ENCODE assay signal across 8 cellular contexts in genomic region chr18:2655153-2655953, GRCh38.
DNase-seq lines count a peak whose midpoint lies in the region; ATAC-seq and TF ChIP-seq lines count a peak whose summit lies in the region.

Gene SMCHD1 (plus strand): TSS chr18:2655726. CDS start chr18:2656076, 350 bp downstream.

- no peak for TF ChIP-seq CTCF in AG09319 (IDR thresholded peaks at IDR 0.05; ENCODE audit: low read depth, low read length)

- DNase-seq in AG09319 (ENCODE audit: extremely low read depth, low read depth) (peak; percentile 52), NCI-H345 (lab: John Stamatoyannopoulos, UW) (peak; percentile 90), islet precursor cell (peak; percentile 87)
- DNase-seq in central memory CD8-positive, alpha-beta T cell (ENCODE audit: low spot score in 2 of 2), result peak; percentile 78 to 79
- DNase-seq in stimulated activated CD4-positive, alpha-beta T cell treated with anti-CD3 and anti-CD28 coated beads, Interleukin-12 subunit alpha, Interleukin-12 subunit beta, amount 100 ng/mL, for 48 hours (ENCODE audit: low read depth in 2 of 3, low spot score in 1 of 3), result peak; percentile 83 to 92 (median 86)

- H3K27ac Mint-ChIP-seq in central memory CD8-positive, alpha-beta T cell (ENCODE audit: low read depth), result peak within 1 kb of the TSS; percentile 96

- H3K4me1 Mint-ChIP-seq in central memory CD8-positive, alpha-beta T cell, result peaks cover 33% of the 10 kb centered on the region

- peak; percentile 65 for ATAC-seq in HG03159 (IDR thresholded peaks at IDR 0.05; ENCODE audit: unreplicated experiment)
- ATAC-seq in activated CD4-positive, CD25-positive, alpha-beta regulatory T cell treated with anti-CD3 and anti-CD28 coated beads, Interleukin-2, amount 50 U/mL, for 24 hours, result peak; percentile 66 to 71
- peak; percentile 71 for ATAC-seq in central memory CD8-positive, alpha-beta T cell (replicated peaks; ENCODE audit: extremely low read depth, poor library complexity, severe bottlenecking)

- H3K9me3 Mint-ChIP-seq in central memory CD8-positive, alpha-beta T cell, result no peaks in the 10 kb centered on the region

- H3K4me3 Mint-ChIP-seq in central memory CD8-positive, alpha-beta T cell, result peak within 1 kb of the TSS; percentile 95

- in situ Hi-C loops in GM18951 (cut with MboI; ENCODE audit: low sequenced_read_pairs, unreplicated experiment), result no loop called here

- peaks cover 30% of the 10 kb centered on the region for H3K36me3 Mint-ChIP-seq in central memory CD8-positive, alpha-beta T cell (ENCODE audit: insufficient read depth)

- H3K27me3 Mint-ChIP-seq in central memory CD8-positive, alpha-beta T cell, result no peaks in the 10 kb centered on the region

- TF ChIP-seq POLR2A in GM18951 (IDR thresholded peaks at IDR 0.05; ENCODE audit: extremely low read depth, insufficient read depth, insufficient read length), result peak; percentile 94

Comparison
In these comparisons a context has a peak if more than half of its experiments do, and no peak if none do; other contexts are left out.
1. Peak in every context shown above with its lines: DNase-seq and ATAC-seq.